8 cellular contexts compared by ENCODE assay signal in genomic region chr15:43824302-43825246, GRCh38. TPM values are rescaled to one million over a fixed set of nuclear protein-coding genes. Genes with fewer than 3 reads are reported as not detected.
DNase-seq lines count a peak whose midpoint lies in the region; ATAC-seq and TF ChIP-seq lines count a peak whose summit lies in the region.

Gene MFAP1, minus strand, starts transcription at chr15:43824690. Its CDS starts 121 bp downstream, at chr15:43824569.

- no peaks in the 10 kb centered on the region for H3K9me3 ChIP-seq in lower lobe of right lung

- H3K36me3 ChIP-seq in lower lobe of right lung: peaks cover 5% of the 10 kb centered on the region

- no peak for TF ChIP-seq CTCF in lower lobe of right lung (IDR thresholded peaks at IDR 0.05)

- peak within 1 kb of the TSS; percentile 86 for H3K27ac ChIP-seq in lower lobe of right lung

- peak within 1 kb of the TSS; percentile 68 for H3K4me3 ChIP-seq in lower lobe of right lung

- peak; percentile 67 for ATAC-seq in GM19452 (IDR thresholded peaks at IDR 0.05; ENCODE audit: unreplicated experiment)
- peak; percentile 95 to 97 for ATAC-seq in lower lobe of right lung

- peaks cover 51% of the 10 kb centered on the region for H3K4me1 ChIP-seq in lower lobe of right lung

- H3K27me3 ChIP-seq in lower lobe of right lung (ENCODE audit: low read depth): no peaks in the 10 kb centered on the region

- DNase-seq in CD1c-positive myeloid dendritic cell (ENCODE audit: extremely low spot score) (peak; percentile 98), HS-27A (ENCODE audit: low read depth) (peak; percentile 94), NK-92 (lab: John Stamatoyannopoulos, UW; ENCODE audit: unreplicated experiment) (peak; percentile 77), lower lobe of right lung (peak; percentile 96)
- peak; percentile 81 to 85 for DNase-seq in activated CD8-positive, alpha-beta memory T cell treated with anti-CD3 and anti-CD28 coated beads for 1 hour (ENCODE audit: extremely low read depth in 1 of 2, low read depth in 1 of 2)
- peak; percentile 90 for DNase-seq in effector CD4-positive, alpha-beta T cell
- peak; percentile 83 to 90 (median 90) for DNase-seq in stimulated activated CD4-positive, alpha-beta T cell treated with anti-CD3 and anti-CD28 coated beads, TNF-alpha, amount 100 ng/mL, for 24 hours (ENCODE audit: low read depth in 3 of 3)

- intact Hi-C loops in lower lobe of right lung (cut with DNase I): no loop called here

RNA-seq across cellular contexts. Expression of gene MFAP1, which starts in this region (rescaled TPM):
- 21.0 TPM for total RNA-seq in lower lobe of right lung

Comparison
In these comparisons a context has a peak if more than half of its experiments do, and no peak if none do; other contexts are left out.
1. Peak in every context shown above with its lines: DNase-seq, ATAC-seq, H3K4me3 ChIP-seq and H3K27ac ChIP-seq.